ENCODE assay signal across 8 cellular contexts in genomic region chr19:38647966-38648788, GRCh38. TPM values are rescaled to one million over a fixed set of nuclear protein-coding genes. Genes with fewer than 3 reads are reported as not detected.
A peak's percentile ranks its signal among the peaks of the same experiment; 100 is the strongest.
DNase-seq lines count a peak whose midpoint lies in the region; ATAC-seq and TF ChIP-seq lines count a peak whose summit lies in the region.

No MANE protein-coding gene starts in this region.

- no peak overlapping the region for H4K5ac ChIP-seq in mesendoderm (ENCODE audit: low read length)

- no peaks in the 10 kb centered on the region for H3K36me3 ChIP-seq in HUES48 (ENCODE audit: control insufficient read depth, insufficient read depth, low read length)
- H3K36me3 ChIP-seq in body of pancreas (replicated peaks in 1 of 2; ENCODE audit: insufficient read depth in 1 of 2, low read depth in 2 of 2): no peaks in the 10 kb centered on the region
- H3K36me3 ChIP-seq in mesendoderm (ENCODE audit: control insufficient read depth, insufficient read depth, low read length): no peaks in the 10 kb centered on the region
- no peaks in the 10 kb centered on the region for H3K36me3 ChIP-seq in uterus

- H2BK120ac ChIP-seq in mesendoderm (ENCODE audit: low read depth, low read length): no peak overlapping the region

- H3K4me2 ChIP-seq in mesendoderm (ENCODE audit: low read length): peak overlapping the region; percentile 97

- peak overlapping the region; percentile 67 for H2BK5ac ChIP-seq in mesendoderm (ENCODE audit: low read length)

- H3K79me2 ChIP-seq in mesendoderm (ENCODE audit: control insufficient read depth, insufficient read depth, low read length): peaks cover 55% of the 10 kb centered on the region

- H3K4me1 ChIP-seq in HUES48 (ENCODE audit: control insufficient read depth, insufficient read depth, low read length) (peaks cover 34% of the 10 kb centered on the region), body of pancreas (peaks cover 45% of the 10 kb centered on the region), mesendoderm (ENCODE audit: control insufficient read depth, low read depth, low read length) (peaks cover 11% of the 10 kb centered on the region), uterus (peaks cover 11% of the 10 kb centered on the region in 2 donors)

- TF ChIP-seq POLR2A in body of pancreas (IDR thresholded peaks at IDR 0.05) (no peak), uterus (IDR thresholded peaks at IDR 0.05) (no peak)

- H3K9me3 ChIP-seq in HUES48 (ENCODE audit: control insufficient read depth, insufficient read depth, low read length): no peaks in the 10 kb centered on the region
- no peaks in the 10 kb centered on the region for H3K9me3 ChIP-seq in body of pancreas
- no peaks in the 10 kb centered on the region for H3K9me3 ChIP-seq in uterus

- H2AK5ac ChIP-seq in mesendoderm (ENCODE audit: low read length): peak overlapping the region; percentile 69

- peak overlapping the region; percentile 75 for H3K18ac ChIP-seq in mesendoderm (ENCODE audit: low read length)

- peak overlapping the region; percentile 94 for H3K9ac ChIP-seq in HUES48 (ENCODE audit: low read depth, low read length)
- H3K9ac ChIP-seq in mesendoderm (ENCODE audit: low read length): peak overlapping the region; percentile 99

- intact Hi-C loops in body of pancreas (cut with DNase I): no loop called here
- intact Hi-C loops in uterus (cut with DNase I; ENCODE audit: low total_unique reads): no loop called here

- H3K79me1 ChIP-seq in mesendoderm (ENCODE audit: low read length): no peaks in the 10 kb centered on the region

- no peak overlapping the region for H2BK15ac ChIP-seq in mesendoderm (replicated peaks; ENCODE audit: low read depth)

- no peak for DNase-seq in body of pancreas
- DNase-seq in mesendoderm: no peak
- no peak for DNase-seq in uterus
- DNase-seq in activated gamma-delta T cell treated with Interleukin-2 at 50 U/mL for 16 hours: no peak
- no peak for DNase-seq in GM20000 (ENCODE audit: low spot score)

- H3K4me3 ChIP-seq in HUES48 (ENCODE audit: low read depth, low read length) (peak overlapping the region; percentile 98), body of pancreas (peak overlapping the region; percentile 84 to 97), mesendoderm (ENCODE audit: low read length) (peak overlapping the region; percentile 99), uterus (peak overlapping the region; percentile 97 to 99)

- TF ChIP-seq CTCF in 22Rv1 (IDR thresholded peaks at IDR 0.05) (no peak), body of pancreas (IDR thresholded peaks at IDR 0.05) (no peak), uterus (IDR thresholded peaks at IDR 0.05) (no peak), GM20000 (IDR thresholded peaks at IDR 0.05; ENCODE audit: extremely low read depth, missing control alignments) (no peak)

- 0 to 1% methylated on average over 20 of the region's 20 CpGs for WGBS in body of pancreas, 2 donors
- WGBS in mesendoderm (ENCODE audit: extremely low coverage, insufficient coverage, low lambda C conversion rate): 100% methylated on average over 2 of the region's 20 CpGs

- ATAC-seq in body of pancreas (no peak), HG03045 (IDR thresholded peaks at IDR 0.05; ENCODE audit: unreplicated experiment) (no peak)

- H3K27me3 ChIP-seq in HUES48 (ENCODE audit: control insufficient read depth, insufficient read depth, low read length): no peaks in the 10 kb centered on the region
- H3K27me3 ChIP-seq in body of pancreas: no peaks in the 10 kb centered on the region
- H3K27me3 ChIP-seq in mesendoderm (ENCODE audit: insufficient read depth, low read length, poor library complexity): no peaks in the 10 kb centered on the region
- H3K27me3 ChIP-seq in uterus: no peaks in the 10 kb centered on the region

- H4K8ac ChIP-seq in mesendoderm (ENCODE audit: low read depth, low read length): peak overlapping the region; percentile 3

- peak overlapping the region; percentile 74 for H3K4ac ChIP-seq in mesendoderm (ENCODE audit: low read depth, low read length)

- H3K56ac ChIP-seq in mesendoderm (ENCODE audit: low read length): peak overlapping the region; percentile 100

- peak overlapping the region; percentile 82 for H3K27ac ChIP-seq in 22Rv1
- H3K27ac ChIP-seq in HUES48 (ENCODE audit: low read depth, low read length): peak overlapping the region; percentile 90
- peak overlapping the region; percentile 89 to 98 (median 96) for H3K27ac ChIP-seq in body of pancreas
- H3K27ac ChIP-seq in mesendoderm (ENCODE audit: low read depth, low read length): peak overlapping the region; percentile 83
- H3K27ac ChIP-seq in uterus: peak overlapping the region; percentile 98

- no peak overlapping the region for H3K23ac ChIP-seq in mesendoderm (ENCODE audit: low read length)

RNA-seq across cellular contexts. Expression of gene ACTN4, which starts 0.7 kb away (rescaled TPM):
- 100 to 1,000 TPM; 143 to 148 TPM for total RNA-seq in body of pancreas
- polyA plus RNA-seq in mesendoderm (2013, experiment 1 of 2): 294 TPM
- 302 TPM for polyA plus RNA-seq in mesendoderm (2013, experiment 2 of 2)
- total RNA-seq in uterus: 100 to 1,000 TPM; 259 to 844 (median 429) TPM

RNA-seq across cellular contexts. Expression of gene EIF3K, which starts 29.2 kb away (rescaled TPM):
- 100 to 1,000 TPM; 108 to 169 TPM for total RNA-seq in body of pancreas
- polyA plus RNA-seq in mesendoderm (2013, experiment 1 of 2): 422 TPM
- polyA plus RNA-seq in mesendoderm (2013, experiment 2 of 2): 421 TPM
- 100 to 1,000 TPM; 211 to 441 (median 246) TPM for total RNA-seq in uterus

RNA-seq across cellular contexts. Expression of gene MAP4K1, which starts 30.4 kb away (rescaled TPM):
- total RNA-seq in body of pancreas (1 to 10 TPM; 2.0 to 2.9 TPM), uterus (1 to 10 TPM in 2 of 4 donors, under 1 TPM in 1, not detected in 1; 0.55 to 4.5 (median 3.6) TPM)
- polyA plus RNA-seq in mesendoderm (2013, experiment 1 of 2): 9.1 TPM
- 8.6 TPM for polyA plus RNA-seq in mesendoderm (2013, experiment 2 of 2)
